Comparison of ENCODE assay signal across 9 cellular contexts in genomic region chr11:2298795-2299747, GRCh38. TPM values are rescaled to one million over a fixed set of nuclear protein-coding genes. Genes with fewer than 3 reads are reported as not detected.
DNase-seq lines count a peak whose midpoint lies in the region; ATAC-seq and TF ChIP-seq lines count a peak whose summit lies in the region.
"Had no signal": no experiment of that assay in that cellular context is flagged by ENCODE, and none has a peak within 500 bp of the region (broad histone marks: within the 10 kb centered on the region; RNA-seq: fewer than 3 reads in every experiment).

No MANE protein-coding gene starts in this region.

- peak overlapping the region in 3 of 11 experiments; percentile 1 to 23 (median 20); a peak in 1 of 22 replicates for H3K27ac ChIP-seq in BLaER1 treated with 17β-estradiol and CSF1 and Interleukin-3, amounts not matched to agents 10 nM and 100 nM
- H3K27ac ChIP-seq in HEK293 (ENCODE audit: extremely low read depth, low read depth, low read length) (no peak overlapping the region), testis (no peak overlapping the region)
- H3K27ac ChIP-seq: dorsolateral prefrontal cortex had no signal

- H3K4me3 ChIP-seq in BLaER1 treated with 17β-estradiol and CSF1 and Interleukin-3, amounts not matched to agents 10 nM and 100 nM = peak overlapping the region in 1 of 10 experiments; percentile 39; a peak in 1 of 20 replicates
- H3K4me3 ChIP-seq in HEK293 (ENCODE audit: low read depth, low read length) = no peak overlapping the region
- H3K4me3 ChIP-seq in testis = no peak overlapping the region
- H3K4me3 ChIP-seq: dorsolateral prefrontal cortex had no signal

- H3K27me3 ChIP-seq in BLaER1 treated with 17β-estradiol and CSF1 and Interleukin-3, amounts not matched to agents 10 nM and 100 nM = peaks cover 0 to 11% (median 0%) of the 10 kb centered on the region in 11 experiments; a peak in 5 of 22 replicates
- no peaks in the 10 kb centered on the region for H3K27me3 ChIP-seq in testis

- peaks cover 26% of the 10 kb centered on the region for H3K4me1 Mint-ChIP-seq in activated CD4-positive, alpha-beta memory T cell treated with anti-CD3 and anti-CD28 coated beads for 36 hours (ENCODE audit: low read depth)

- no peaks in the 10 kb centered on the region for H3K9me3 ChIP-seq in BLaER1 treated with 17β-estradiol and CSF1 and Interleukin-3, amounts not matched to agents 10 nM and 100 nM (replicated peaks in 1 of 11)
- no peaks in the 10 kb centered on the region for H3K9me3 ChIP-seq in HEK293 (ENCODE audit: control insufficient read depth, insufficient read depth, low read depth, low read length)
- no peaks in the 10 kb centered on the region for H3K9me3 ChIP-seq in testis

- intact Hi-C loops in activated CD4-positive, alpha-beta memory T cell treated with anti-CD3 and anti-CD28 coated beads for 36 hours (cut with micrococcal nuclease) = loop anchor here (1.0 kb wide), 1 partner anchor 102 kb away; no protein-coding TSS in a partner anchor
- intact Hi-C loops in testis (cut with DNase I; ENCODE audit: low total_unique reads) = loop anchor here (5.0 kb wide), 1 partner anchor 102 kb away; no protein-coding TSS in a partner anchor

- H3K9ac ChIP-seq in BLaER1 treated with 17β-estradiol and CSF1 and Interleukin-3, amounts not matched to agents 10 nM and 100 nM = peak overlapping the region in 3 of 11 experiments; percentile 4 to 46 (median 12); a peak in 4 of 22 replicates

- H3K9me3 Mint-ChIP-seq in activated CD4-positive, alpha-beta memory T cell treated with anti-CD3 and anti-CD28 coated beads for 36 hours = no peaks in the 10 kb centered on the region

- H3K36me3 ChIP-seq in BLaER1 treated with 17β-estradiol and CSF1 and Interleukin-3, amounts not matched to agents 10 nM and 100 nM = peaks cover 0 to 30% (median 0%) of the 10 kb centered on the region in 11 experiments; a peak in 9 of 22 replicates
- H3K36me3 ChIP-seq in HEK293 (ENCODE audit: control insufficient read depth in 2 of 2, insufficient read depth in 1 of 2, low read length in 2 of 2) (no peaks in the 10 kb centered on the region), testis (ENCODE audit: low read depth, missing control alignments) (no peaks in the 10 kb centered on the region)

- peaks cover 49 to 60% (median 53%) of the 10 kb centered on the region in 10 experiments for H3K4me1 ChIP-seq in BLaER1 treated with 17β-estradiol and CSF1 and Interleukin-3, amounts not matched to agents 10 nM and 100 nM
- H3K4me1 ChIP-seq in HEK293 (ENCODE audit: control insufficient read depth, insufficient read depth, low read length) (no peaks in the 10 kb centered on the region), testis (peaks cover 18% of the 10 kb centered on the region)

- peak overlapping the region; percentile 32 to 85 (median 56); a peak in 20 of 22 replicates for H3K4me2 ChIP-seq in BLaER1 treated with 17β-estradiol and CSF1 and Interleukin-3, amounts not matched to agents 10 nM and 100 nM

- DNase-seq in activated CD4-positive, alpha-beta memory T cell treated with anti-CD3 and anti-CD28 coated beads for 36 hours = peak; percentile 43
- DNase-seq in iPS-NIHi11 (ENCODE audit: low spot score) (peak; percentile 81), testis (peak; percentile 54), putamen (ENCODE audit: low spot score) (no peak)

- no peak for TF ChIP-seq POLR2A in testis (IDR thresholded peaks at IDR 0.05)

- peaks cover 0 to 56% (median 5%) of the 10 kb centered on the region in 11 experiments; a peak in 12 of 22 replicates for H4K20me1 ChIP-seq in BLaER1 treated with 17β-estradiol and CSF1 and Interleukin-3, amounts not matched to agents 10 nM and 100 nM

- H3K36me3 Mint-ChIP-seq in activated CD4-positive, alpha-beta memory T cell treated with anti-CD3 and anti-CD28 coated beads for 36 hours = peaks cover 6% of the 10 kb centered on the region

- ATAC-seq in GM18873 (IDR thresholded peaks at IDR 0.05; ENCODE audit: low FRiP score, unreplicated experiment) (no peak), GM18502 (IDR thresholded peaks at IDR 0.05; ENCODE audit: poor library complexity, unreplicated experiment) (no peak)

- no peaks in the 10 kb centered on the region for H3K27me3 Mint-ChIP-seq in activated CD4-positive, alpha-beta memory T cell treated with anti-CD3 and anti-CD28 coated beads for 36 hours

- WGBS in testis, 2 donors = 68 to 92% methylated on average over 4 to 18 of the region's 18 CpGs

- peak; percentile 25; the same call in 1 of the 2 replicates for TF ChIP-seq CTCF in HEK293 (tag by site-specific recombination; IDR thresholded peaks at IDR 0.05)
- TF ChIP-seq CTCF in testis (IDR thresholded peaks at IDR 0.05) = peak in 1 of 3 experiments; percentile 15

- H3K4me3 Mint-ChIP-seq in activated CD4-positive, alpha-beta memory T cell treated with anti-CD3 and anti-CD28 coated beads for 36 hours = no peak overlapping the region

- CTCF ChIA-PET in HEK293 (lab: Yijun Ruan, JAX) = interaction anchor here (0.6 to 9.4 kb wide), 9 partner anchors 9 to 143 kb away, joined by 3 to 297 read pairs (median 4); no protein-coding TSS in a partner anchor
- CTCF ChIA-PET in activated CD4-positive, alpha-beta memory T cell treated with anti-CD3 and anti-CD28 coated beads for 36 hours (lab: Charles Lee) = interaction anchor here (0.7 to 3.4 kb wide), 11 partner anchors 21 to 234 kb away, joined by 3 to 13 read pairs (median 3); no protein-coding TSS in a partner anchor

- POLR2A ChIA-PET in HEK293 (lab: Yijun Ruan, JAX) = no interaction called here
- POLR2A ChIA-PET in activated CD4-positive, alpha-beta memory T cell treated with anti-CD3 and anti-CD28 coated beads for 36 hours (lab: Charles Lee) = interaction anchor here (1.1 kb wide), 1 partner anchor 10 kb away, joined by 4 read pairs; no protein-coding TSS in a partner anchor

- no peak overlapping the region for H3K27ac Mint-ChIP-seq in activated CD4-positive, alpha-beta memory T cell treated with anti-CD3 and anti-CD28 coated beads for 36 hours

TF ChIP-seq in HEK293, 187 proteins besides CTCF, POLR2A, EP300 and RAD21:
- TF ChIP-seq ZNF658 (tag by site-specific recombination; IDR thresholded peaks at IDR 0.05) (no peak), ZNF654 (tag by site-specific recombination; IDR thresholded peaks at IDR 0.05; ENCODE audit: low read depth) (peak; percentile 11; the same call in 1 of the 2 replicates), ZNF221 (tag by site-specific recombination; IDR thresholded peaks at IDR 0.05; ENCODE audit: borderline replicate concordance) (no peak), INSM2 (tag by site-specific recombination; IDR thresholded peaks at IDR 0.05) (no peak), ZNF560 (tag by site-specific recombination; IDR thresholded peaks at IDR 0.05; ENCODE audit: borderline replicate concordance) (no peak)

RNA-seq across cellular contexts. Expression of gene C11orf21, which starts 2.6 kb away (rescaled TPM):
- 1 to 10 TPM; 8.2 to 8.8 TPM for total RNA-seq in activated CD4-positive, alpha-beta memory T cell treated with anti-CD3 and anti-CD28 coated beads for 36 hours
- total RNA-seq in testis = under 1 TPM; 0.12 to 0.47 TPM
- polyA plus RNA-seq in testis (ENCODE audit: insufficient read depth, low read depth, low replicate concordance) = 0.88 TPM

RNA-seq across cellular contexts. Expression of gene TSPAN32, which starts 2.7 kb away (rescaled TPM):
- 1 to 10 TPM; 5.5 to 6.5 TPM for total RNA-seq in activated CD4-positive, alpha-beta memory T cell treated with anti-CD3 and anti-CD28 coated beads for 36 hours
- 1 to 10 TPM; 1.0 to 1.1 TPM for total RNA-seq in testis
- polyA plus RNA-seq in testis (ENCODE audit: insufficient read depth, low read depth, low replicate concordance) = 1.5 TPM

RNA-seq across cellular contexts. Expression of gene ASCL2, which starts 28.7 kb away (rescaled TPM):
- total RNA-seq in activated CD4-positive, alpha-beta memory T cell treated with anti-CD3 and anti-CD28 coated beads for 36 hours = 1 to 10 TPM; 1.5 to 2.0 TPM
- 1 to 10 TPM; 4.8 to 5.8 TPM for total RNA-seq in testis
- polyA plus RNA-seq in testis (ENCODE audit: insufficient read depth, low read depth, low replicate concordance) = 1.3 TPM

Comparison
In these comparisons a context has a peak if more than half of its experiments do, and no peak if none do; other contexts are left out.
1. RNA of gene C11orf21, which starts 2.6 kb away (total RNA-seq): 8.2 to 8.8 TPM in activated CD4-positive, alpha-beta memory T cell treated with anti-CD3 and anti-CD28 coated beads for 36 hours; 0.12 to 0.47 TPM in testis; every median in the first group is over 4 times any median in the second.